In the genomic region with DNA sequence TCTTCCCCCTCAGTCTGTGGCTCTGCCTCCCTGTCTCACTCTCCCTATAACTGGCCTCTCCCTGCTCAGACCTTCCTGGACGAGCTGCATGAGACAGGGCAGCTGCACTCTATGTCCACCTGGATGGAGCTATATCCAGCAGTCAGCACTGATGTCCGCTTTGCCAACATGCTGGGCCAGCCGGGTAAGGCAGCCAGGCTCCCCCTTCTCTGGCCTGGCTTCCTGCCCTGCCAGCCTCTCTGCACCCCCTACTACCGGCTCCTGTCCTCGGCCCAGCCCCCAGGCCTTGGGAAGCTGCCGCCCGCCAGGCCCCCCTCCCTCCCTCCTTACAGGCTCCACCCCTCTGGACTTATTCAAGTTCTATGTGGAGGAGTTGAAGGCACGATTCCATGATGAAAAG, we compare ENCODE assay signal across 8 cellular contexts. TPM values are rescaled to one million over a fixed set of nuclear protein-coding genes. Genes with fewer than 3 reads are reported as not detected.
DNase-seq lines count a peak whose midpoint lies in the region; ATAC-seq and TF ChIP-seq lines count a peak whose summit lies in the region.

No MANE protein-coding gene starts in this region.

- peaks cover 12% of the 10 kb centered on the region for H3K4me1 ChIP-seq in endodermal cell (ENCODE audit: control insufficient read depth, insufficient read depth, low read length)
- no peaks in the 10 kb centered on the region for H3K4me1 ChIP-seq in mammary epithelial cell (ENCODE audit: insufficient read depth, low read length)

- no peaks in the 10 kb centered on the region for H3K27me3 Mint-ChIP-seq in endodermal cell (ENCODE audit: insufficient read depth)
- H3K27me3 Mint-ChIP-seq in nephron progenitor cell (ENCODE audit: low read depth, poor library complexity), result no peaks in the 10 kb centered on the region

- 59 to 62% methylated on average over 4 to 6 of the region's 8 CpGs for WGBS in endodermal cell (ENCODE audit: insufficient coverage in 1 of 2, insufficient read length in 1 of 2), 2 experiments
- 25% methylated on average over 2 of the region's 8 CpGs for WGBS in mammary epithelial cell (ENCODE audit: low coverage, missing lambda C conversion rate)

- dilution Hi-C loops in mammary epithelial cell (cut with HindIII; ENCODE audit: low sequenced_read_pairs), result no loop called here

- ATAC-seq in GM18498 (IDR thresholded peaks at IDR 0.05; ENCODE audit: unreplicated experiment) (no peak), HG03378 (IDR thresholded peaks at IDR 0.05; ENCODE audit: unreplicated experiment) (no peak), HG03442 (IDR thresholded peaks at IDR 0.05; ENCODE audit: unreplicated experiment) (no peak)

- H3K4me1 Mint-ChIP-seq in endodermal cell (peaks cover 35% of the 10 kb centered on the region), nephron progenitor cell (peaks cover 23% of the 10 kb centered on the region)

- in situ Hi-C loops in mammary epithelial cell (cut with MboI; ENCODE audit: low sequenced_read_pairs in 2 of 2), result no loop called here

- intact Hi-C loops in mammary epithelial cell (cut with micrococcal nuclease), result loop anchor here (2.0 kb wide), 3 partner anchors 69 to 201 kb away; a partner anchor contains a TSS

- no peaks in the 10 kb centered on the region for H3K27me3 ChIP-seq in endodermal cell (ENCODE audit: control insufficient read depth, insufficient read depth, low read length, poor library complexity, severe bottlenecking)
- H3K27me3 ChIP-seq in mammary epithelial cell (ENCODE audit: insufficient read depth, low read length), result no peaks in the 10 kb centered on the region

- no peaks in the 10 kb centered on the region for H3K79me2 ChIP-seq in mammary epithelial cell (ENCODE audit: insufficient read depth, low read length)

- no peak overlapping the region for H3K4me2 ChIP-seq in mammary epithelial cell (ENCODE audit: insufficient read depth, low read depth, low read length)

- H3K9me3 Mint-ChIP-seq in endodermal cell (no peaks in the 10 kb centered on the region), nephron progenitor cell (no peaks in the 10 kb centered on the region)

- H3K9ac ChIP-seq in endodermal cell (ENCODE audit: extremely low read depth, low read length, poor library complexity, severe bottlenecking) (no peak overlapping the region), mammary epithelial cell (ENCODE audit: insufficient read depth, low read length) (no peak overlapping the region)

- H3K4me3 Mint-ChIP-seq in endodermal cell, result no peak overlapping the region
- no peak overlapping the region for H3K4me3 Mint-ChIP-seq in nephron progenitor cell

- peak overlapping the region; percentile 14 for H3K27ac ChIP-seq in endodermal cell (ENCODE audit: low read depth, low read length)
- H3K27ac ChIP-seq in mammary epithelial cell (ENCODE audit: insufficient read depth, low read depth, low read length), result no peak overlapping the region

- no TSS peak for BruUV-seq in mammary epithelial cell (replicated peaks; lab: Mats Ljungman, UMichigan)

- no peaks in the 10 kb centered on the region for H3K9me3 ChIP-seq in endodermal cell (ENCODE audit: control insufficient read depth, low read length)
- no peaks in the 10 kb centered on the region for H3K9me3 ChIP-seq in mammary epithelial cell (replicated peaks; ENCODE audit: insufficient read depth, low read length)

- CTCF ChIA-PET in mammary epithelial cell (lab: Charles Lee; ENCODE audit: low non-redundant PET), result interaction anchor here (1.1 kb wide), 1 partner anchor 13 kb away, joined by 6 read pairs; no protein-coding TSS in a partner anchor

- TF ChIP-seq CTCF in endodermal cell (conservative IDR thresholded peaks at IDR 0.05) (no peak), nephron progenitor cell (IDR thresholded peaks at IDR 0.05) (no peak), mammary epithelial cell (conservative IDR thresholded peaks at IDR 0.05 in 1 of 2, IDR thresholded peaks at IDR 0.05 in 1 of 2; ENCODE audit: extremely low read depth in 1 of 2, insufficient read depth in 1 of 2, low read depth in 1 of 2, low read length in 2 of 2) (no peak)

- H3K4me3 ChIP-seq in endodermal cell (ENCODE audit: low read length) (no peak overlapping the region), mammary epithelial cell (replicated peaks in 1 of 3; ENCODE audit: insufficient read depth in 1 of 3, low read depth in 2 of 3, low read length in 3 of 3) (no peak overlapping the region)

- H3K36me3 Mint-ChIP-seq in endodermal cell (ENCODE audit: low read depth), result peaks cover 19% of the 10 kb centered on the region
- H3K36me3 Mint-ChIP-seq in nephron progenitor cell (ENCODE audit: low read depth), result peaks cover 11% of the 10 kb centered on the region

- H3K27ac Mint-ChIP-seq in endodermal cell (peak overlapping the region; percentile 77), nephron progenitor cell (peak overlapping the region; percentile 83)

- H2AFZ ChIP-seq in mammary epithelial cell (ENCODE audit: low read depth, low read length), result no peak overlapping the region

- peak; percentile 19 for DNase-seq in DMS153 (lab: John Stamatoyannopoulos, UW)
- peak; percentile 32 for DNase-seq in NCI-H69 (lab: John Stamatoyannopoulos, UW)
- peak; percentile 82 for DNase-seq in endodermal cell
- peak; percentile 25 for DNase-seq in nephron progenitor cell
- no peak for DNase-seq in mammary epithelial cell

- H4K20me1 ChIP-seq in mammary epithelial cell (ENCODE audit: insufficient read depth, low read length), result no peaks in the 10 kb centered on the region

- H3K36me3 ChIP-seq in endodermal cell (ENCODE audit: control insufficient read depth, insufficient read depth, low read length) (peaks cover 6% of the 10 kb centered on the region), mammary epithelial cell (ENCODE audit: insufficient read depth, low read length) (peaks cover 7% of the 10 kb centered on the region)

RNA-seq across cellular contexts. Expression of a gene that starts 14.0 kb away (rescaled TPM):
- total RNA-seq in endodermal cell (10 to 100 TPM; 33.8 to 45.6 TPM), mammary epithelial cell (10 to 100 TPM in 1 of 2 donors, 1 to 10 TPM in 1; 8.0 to 34.4 TPM)
- polyA plus RNA-seq in endodermal cell (2013, experiment 1 of 2), result 29.5 TPM
- 25.0 TPM for polyA plus RNA-seq in endodermal cell (2013, experiment 2 of 2)
- polyA plus RNA-seq in mammary epithelial cell, result 14.4 TPM
- polyA minus RNA-seq in mammary epithelial cell, result 21.9 TPM

RNA-seq across cellular contexts. Expression of a gene that starts 32.0 kb away (rescaled TPM):
- total RNA-seq in endodermal cell, result under 1 TPM; 0.22 to 0.26 TPM
- 0.18 TPM for polyA plus RNA-seq in endodermal cell (2013, experiment 1 of 2)
- 0.08 TPM for polyA plus RNA-seq in endodermal cell (2013, experiment 2 of 2)
- under 1 TPM; 0.33 to 0.35 TPM for total RNA-seq in mammary epithelial cell
- polyA plus RNA-seq in mammary epithelial cell, result 0.19 TPM
- not detected for polyA minus RNA-seq in mammary epithelial cell
